Comparison of ENCODE assay signal across 27 cellular contexts in genomic region chr19:3041302-3041701, GRCh38. TPM values are rescaled to one million over a fixed set of nuclear protein-coding genes. Genes with fewer than 3 reads are reported as not detected.
DNase-seq lines count a peak whose midpoint lies in the region; FAIRE-seq and TF ChIP-seq lines count a peak whose summit lies in the region.
"Had no signal": no experiment of that assay in that cellular context is flagged by ENCODE, and none has a peak within 500 bp of the region (broad histone marks: within the 10 kb centered on the region; RNA-seq: fewer than 3 reads in every experiment).

No MANE protein-coding gene starts in this region.

- H3K27ac Mint-ChIP-seq in MCF 10A (ENCODE audit: low read depth, unreplicated experiment) (no peak overlapping the region), type B pancreatic cell (no peak overlapping the region)
- H3K27ac Mint-ChIP-seq: immature natural killer cell; T-helper 1 cell treated with Interleukin-12 subunit alpha and Interleukin-12 subunit beta and Interleukin-4 antibody, amounts not matched to agents 30 μg/mL and 1 μg/mL, for 36 hours had no signal

- H2AFZ ChIP-seq in mammary epithelial cell (ENCODE audit: low read depth, low read length): peak overlapping the region; percentile 82

- H3K36me3 ChIP-seq in mammary epithelial cell (ENCODE audit: insufficient read depth, low read length): no peaks in the 10 kb centered on the region
- no peaks in the 10 kb centered on the region for H3K36me3 ChIP-seq in SK-N-MC (ENCODE audit: insufficient read depth, low read length)
- no peaks in the 10 kb centered on the region for H3K36me3 ChIP-seq in muscle layer of colon (ENCODE audit: insufficient read depth, low read length)
- H3K36me3 ChIP-seq: lower lobe of right lung had no signal

- FAIRE-seq in RCC 7860 (lab: Jason Lieb, UNC): no peak
- FAIRE-seq: A549, GM12891, small intestine had no signal

- no peaks in the 10 kb centered on the region for H3K79me2 ChIP-seq in mammary epithelial cell (ENCODE audit: insufficient read depth, low read length)

- POLR2A ChIA-PET in MCF 10A (lab: Yijun Ruan, JAX): no interaction called here

- intact Hi-C loops in mammary epithelial cell (cut with micrococcal nuclease) (no loop called here), MCF 10A (cut with micrococcal nuclease) (loop anchor here (10.0 kb wide), 1 partner anchor 357 kb away; no protein-coding TSS in a partner anchor)

- dilution Hi-C loops in mammary epithelial cell (cut with HindIII; ENCODE audit: low sequenced_read_pairs): no loop called here

- TF ChIP-seq CTCF in mammary epithelial cell (conservative IDR thresholded peaks at IDR 0.05 in 1 of 2, IDR thresholded peaks at IDR 0.05 in 1 of 2; ENCODE audit: extremely low read depth in 1 of 2, insufficient read depth in 1 of 2, low read depth in 1 of 2, low read length in 2 of 2) (no peak), MCF 10A (IDR thresholded peaks at IDR 0.05; ENCODE audit: unreplicated experiment) (no peak), type B pancreatic cell (conservative IDR thresholded peaks at IDR 0.05) (no peak)

- no peak overlapping the region for H3K9ac ChIP-seq in mammary epithelial cell (ENCODE audit: insufficient read depth, low read length)
- H3K9ac ChIP-seq in SK-N-MC (ENCODE audit: insufficient read length): peak overlapping the region; percentile 82
- H3K9ac ChIP-seq in muscle layer of colon (ENCODE audit: low read length): no peak overlapping the region

- H3K27me3 ChIP-seq in mammary epithelial cell (ENCODE audit: insufficient read depth, low read length) (no peaks in the 10 kb centered on the region), muscle layer of colon (ENCODE audit: control insufficient read depth in 1 of 2, insufficient read depth in 2 of 2, low read length in 2 of 2) (no peaks in the 10 kb centered on the region)

- no peak overlapping the region for H3K4me3 Mint-ChIP-seq in MCF 10A (ENCODE audit: unreplicated experiment)
- H3K4me3 Mint-ChIP-seq in type B pancreatic cell: peak overlapping the region; percentile 23
- H3K4me3 Mint-ChIP-seq: central memory CD8-positive, alpha-beta T cell; immature natural killer cell; T-helper 1 cell treated with Interleukin-12 subunit alpha and Interleukin-12 subunit beta and Interleukin-4 antibody, amounts not matched to agents 30 μg/mL and 1 μg/mL, for 36 hours had no signal

- no peaks in the 10 kb centered on the region for H3K9me3 ChIP-seq in mammary epithelial cell (replicated peaks; ENCODE audit: insufficient read depth, low read length)
- no peaks in the 10 kb centered on the region for H3K9me3 ChIP-seq in SK-N-MC (ENCODE audit: low read depth, low read length)
- H3K9me3 ChIP-seq in muscle layer of colon (ENCODE audit: low read length): no peaks in the 10 kb centered on the region
- H3K9me3 ChIP-seq: A549, lower lobe of right lung had no signal

- no peak for DNase-seq in mammary epithelial cell
- no peak for DNase-seq in MCF 10A (ENCODE audit: unreplicated experiment)
- DNase-seq in SK-N-MC (ENCODE audit: low read depth, low spot score): no peak
- DNase-seq in type B pancreatic cell (ENCODE audit: extremely low spot score, unreplicated experiment): no peak
- no peak for DNase-seq in G401 (ENCODE audit: low spot score)
- no peak for DNase-seq in OCI-M2 (lab: John Stamatoyannopoulos, UW; ENCODE audit: unreplicated experiment)
- no peak for DNase-seq in RCC 7860 (ENCODE audit: low spot score)
- DNase-seq: activated CD4-positive, alpha-beta T cell treated with anti-CD3 and anti-CD28 coated beads, Interleukin-2, amount 50 U/mL, for 4 hours; activated naive CD4-positive, alpha-beta T cell; activated T-cell treated with anti-CD3 and anti-CD28 coated beads for 4 hours; aorta; DMS 273 treated with DMSO at 0.1 percent for 48 hours; immature natural killer cell; lower lobe of right lung; NCI-H1694 treated with DMSO at 0.1 percent for 48 hours; NCI-H524 treated with DMSO at 0.1 percent for 48 hours; SHP77 treated with DMSO at 0.1 percent for 48 hours; small intestine; stimulated activated CD4-positive, alpha-beta T cell treated with anti-CD3 and anti-CD28 coated beads, Interleukin-4, amount 100 ng/mL, for 24 hours had no signal

- no peak overlapping the region for H3K27ac ChIP-seq in mammary epithelial cell (ENCODE audit: insufficient read depth, low read depth, low read length)
- H3K27ac ChIP-seq in SK-N-MC: peak overlapping the region; percentile 94
- peak overlapping the region; percentile 12 for H3K27ac ChIP-seq in muscle layer of colon (ENCODE audit: low read depth, low read length)
- H3K27ac ChIP-seq: C4-2B, lower lobe of right lung, VCaP had no signal

- BruUV-seq in mammary epithelial cell (replicated peaks; lab: Mats Ljungman, UMichigan) (no TSS peak), MCF 10A (replicated peaks; lab: Mats Ljungman, UMichigan) (no TSS peak)

- peaks cover 7% of the 10 kb centered on the region for H3K4me1 ChIP-seq in mammary epithelial cell (ENCODE audit: insufficient read depth, low read length)
- peaks cover 4% of the 10 kb centered on the region for H3K4me1 ChIP-seq in muscle layer of colon (ENCODE audit: insufficient read depth, low read length)

- H3K36me3 Mint-ChIP-seq in MCF 10A (ENCODE audit: insufficient read depth, unreplicated experiment): no peaks in the 10 kb centered on the region
- no peaks in the 10 kb centered on the region for H3K36me3 Mint-ChIP-seq in type B pancreatic cell
- H3K36me3 Mint-ChIP-seq: IgD-negative memory B cell, immature natural killer cell had no signal

- H3K4me1 Mint-ChIP-seq in MCF 10A (ENCODE audit: insufficient read depth, unreplicated experiment) (peaks cover 7% of the 10 kb centered on the region), type B pancreatic cell (ENCODE audit: unreplicated experiment) (peaks cover 32% of the 10 kb centered on the region)

- CTCF ChIA-PET in mammary epithelial cell (lab: Charles Lee; ENCODE audit: low non-redundant PET): no interaction called here
- CTCF ChIA-PET in MCF 10A (lab: Yijun Ruan, JAX): interaction anchor here (0.7 kb wide), 1 partner anchor 184 kb away, joined by 3 read pairs; no protein-coding TSS in a partner anchor

- H3K27me3 Mint-ChIP-seq in MCF 10A (ENCODE audit: insufficient read depth, unreplicated experiment) (no peaks in the 10 kb centered on the region), type B pancreatic cell (no peaks in the 10 kb centered on the region)
- H3K27me3 Mint-ChIP-seq: central memory CD8-positive, alpha-beta T cell had no signal

- H3K9me3 Mint-ChIP-seq in MCF 10A (ENCODE audit: unreplicated experiment): no peaks in the 10 kb centered on the region
- H3K9me3 Mint-ChIP-seq in type B pancreatic cell: no peaks in the 10 kb centered on the region
- H3K9me3 Mint-ChIP-seq: central memory CD8-positive, alpha-beta T cell; IgD-negative memory B cell; immature natural killer cell; T-helper 1 cell treated with Interleukin-12 subunit alpha and Interleukin-12 subunit beta and Interleukin-4 antibody, amounts not matched to agents 30 μg/mL and 1 μg/mL, for 36 hours had no signal

- no peak overlapping the region for H3K4me2 ChIP-seq in mammary epithelial cell (ENCODE audit: insufficient read depth, low read depth, low read length)
- H3K4me2 ChIP-seq: A549 had no signal

- WGBS in mammary epithelial cell (ENCODE audit: low coverage, missing lambda C conversion rate): 84% methylated on average over 10 of the region's 11 CpGs

- in situ Hi-C loops in mammary epithelial cell (cut with MboI; ENCODE audit: low sequenced_read_pairs in 2 of 2): no loop called here
- in situ Hi-C loops in G401 (cut with HindIII; ENCODE audit: low sequenced_read_pairs): no loop called here

- H3K4me3 ChIP-seq in mammary epithelial cell (replicated peaks in 1 of 3; ENCODE audit: insufficient read depth in 1 of 3, low read depth in 2 of 3, low read length in 3 of 3): no peak overlapping the region
- H3K4me3 ChIP-seq in SK-N-MC: peak overlapping the region; percentile 73
- H3K4me3 ChIP-seq in muscle layer of colon (ENCODE audit: low read depth in 1 of 2, low read length in 2 of 2): no peak overlapping the region
- H3K4me3 ChIP-seq: A549, lower lobe of right lung had no signal

- no peaks in the 10 kb centered on the region for H4K20me1 ChIP-seq in mammary epithelial cell (ENCODE audit: insufficient read depth, low read length)

RNA-seq across cellular contexts. Expression of gene TLE2, which starts 12.2 kb away (rescaled TPM):
- total RNA-seq in mammary epithelial cell (1 to 10 TPM; 4.8 to 7.2 TPM), MCF 10A (2022) (1.9 and 3.0 TPM in 2 replicates), type B pancreatic cell (ENCODE audit: low replicate concordance) (37.7 and 52.8 TPM in 2 replicates)
- 0.87 TPM for polyA plus RNA-seq in mammary epithelial cell
- polyA minus RNA-seq in mammary epithelial cell: 0.78 TPM
- total RNA-seq in G401 (2014; rRNA removed; shearing (Covaris generic)): 10.2 and 11.7 TPM in 2 replicates

RNA-seq across cellular contexts. Expression of gene TLE5, which starts 21.0 kb away (rescaled TPM):
- total RNA-seq in mammary epithelial cell (100 to 1,000 TPM; 348 to 349 TPM), MCF 10A (2022) (266 and 273 TPM in 2 replicates), type B pancreatic cell (ENCODE audit: low replicate concordance) (302 and 418 TPM in 2 replicates)
- polyA plus RNA-seq in mammary epithelial cell: 370 TPM
- 319 TPM for polyA minus RNA-seq in mammary epithelial cell
- total RNA-seq in G401 (2014; rRNA removed; shearing (Covaris generic)): 292 and 378 TPM in 2 replicates

RNA-seq across cellular contexts. Expression of gene GNA11, which starts 52.9 kb away (rescaled TPM):
- total RNA-seq in mammary epithelial cell: 10 to 100 TPM; 68.1 to 91.4 TPM
- 67.4 TPM for polyA plus RNA-seq in mammary epithelial cell
- polyA minus RNA-seq in mammary epithelial cell: 86.9 TPM
- total RNA-seq in MCF 10A (2022): 40.9 and 48.1 TPM in 2 replicates
- 46.9 and 62.0 TPM in 2 replicates for total RNA-seq in type B pancreatic cell (ENCODE audit: low replicate concordance)
- 42.9 and 44.0 TPM in 2 replicates for total RNA-seq in G401 (2014; rRNA removed; shearing (Covaris generic))
